Comparison of ENCODE assay signal across 17 cellular contexts in the genomic region with DNA sequence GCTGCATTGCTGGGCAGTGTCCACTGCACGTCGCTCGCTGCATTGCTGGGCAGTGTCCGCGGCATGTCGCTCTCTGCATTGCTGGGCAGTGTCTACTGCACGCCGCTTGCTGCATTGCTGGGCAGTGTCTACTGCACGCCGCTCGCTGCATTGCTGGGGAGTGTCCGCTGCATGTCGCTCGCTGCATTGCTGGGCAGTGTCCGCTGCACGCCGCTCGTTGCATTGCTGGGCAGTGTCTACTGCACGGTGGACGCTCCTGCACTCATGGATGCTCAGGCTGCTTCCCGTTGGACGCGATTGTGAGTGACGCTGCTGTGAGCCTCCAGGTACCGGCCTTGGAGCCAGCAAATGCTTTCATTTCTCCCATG.
DNase-seq lines count a peak whose midpoint lies in the region; ATAC-seq and TF ChIP-seq lines count a peak whose summit lies in the region.
"Had no signal": no experiment of that assay in that cellular context is flagged by ENCODE, and none has a peak within 500 bp of the region (broad histone marks: within the 10 kb centered on the region; RNA-seq: fewer than 3 reads in every experiment).

No MANE protein-coding gene starts in this region.

- H3K27ac Mint-ChIP-seq in glutamatergic neuron (ENCODE audit: unreplicated experiment): no peak overlapping the region
- H3K27ac Mint-ChIP-seq: CD8-positive, alpha-beta memory T cell; GM23338 had no signal

- H3K27me3 ChIP-seq in RWPE2 (ENCODE audit: insufficient read depth, poor library complexity, severe bottlenecking): peaks cover 42% of the 10 kb centered on the region
- peaks cover 0 to 62% (median 24%) of the 10 kb centered on the region in 3 experiments for H3K27me3 ChIP-seq in neuronal stem cell (ENCODE audit: control insufficient read depth in 3 of 3, insufficient read depth in 3 of 3, low read depth in 1 of 3, low read length in 3 of 3)
- H3K27me3 ChIP-seq: BLaER1 had no signal

- no peak overlapping the region for H3K4me3 ChIP-seq in RWPE2 (ENCODE audit: severe bottlenecking)
- H3K4me3 ChIP-seq in neuronal stem cell (ENCODE audit: low read length in 2 of 2): no peak overlapping the region
- H3K4me3 ChIP-seq: A549, BLaER1, GM23338 had no signal

- peak overlapping the region; percentile 53 for H3K18ac ChIP-seq in neuronal stem cell (ENCODE audit: low read length)

- ATAC-seq in RWPE2 (ENCODE audit: low read depth): no peak
- ATAC-seq: GM23338 had no signal

- H4K8ac ChIP-seq in neuronal stem cell (ENCODE audit: low read depth, low read length): no peak overlapping the region

- H3K27me3 Mint-ChIP-seq in glutamatergic neuron (ENCODE audit: unreplicated experiment): peaks cover 19% of the 10 kb centered on the region

- peak overlapping the region; percentile 72 for H3K9ac ChIP-seq in neuronal stem cell (ENCODE audit: low read depth, low read length, poor library complexity)
- H3K9ac ChIP-seq: BLaER1 had no signal

- H3K27ac ChIP-seq in RWPE2 (ENCODE audit: poor library complexity, severe bottlenecking) (no peak overlapping the region), neuronal stem cell (replicated peaks; ENCODE audit: low read length) (no peak overlapping the region)
- H3K27ac ChIP-seq: A549, BLaER1 had no signal

- peaks cover 25% of the 10 kb centered on the region for H3K4me1 Mint-ChIP-seq in glutamatergic neuron (ENCODE audit: low read depth, unreplicated experiment)
- H3K4me1 Mint-ChIP-seq: CD8-positive, alpha-beta memory T cell; GM23338 had no signal

- peaks cover 5% of the 10 kb centered on the region for H3K9me3 Mint-ChIP-seq in glutamatergic neuron (ENCODE audit: unreplicated experiment)
- H3K9me3 Mint-ChIP-seq: GM23338 had no signal

- H3K9me3 ChIP-seq in RWPE2 (ENCODE audit: severe bottlenecking): no peaks in the 10 kb centered on the region
- peaks cover 0 to 2% of the 10 kb centered on the region in 2 donors for H3K9me3 ChIP-seq in neuronal stem cell (replicated peaks in 1 of 2; ENCODE audit: control insufficient read depth in 2 of 2, insufficient read depth in 1 of 2, low read depth in 1 of 2, low read length in 2 of 2)
- H3K9me3 ChIP-seq: A549 had no signal

- no peak overlapping the region for H2BK15ac ChIP-seq in neuronal stem cell (ENCODE audit: low read length)

- H4K91ac ChIP-seq in neuronal stem cell (ENCODE audit: low read depth, low read length, poor library complexity): no peak overlapping the region

- peak overlapping the region; percentile 25 for H3K4me3 Mint-ChIP-seq in glutamatergic neuron (ENCODE audit: unreplicated experiment)
- H3K4me3 Mint-ChIP-seq: CD8-positive, alpha-beta memory T cell; GM23338 had no signal

- H2AFZ ChIP-seq in neuronal stem cell (ENCODE audit: low read length): no peak overlapping the region
- H2AFZ ChIP-seq: GM23338 had no signal

- peak overlapping the region; percentile 67 for H3K14ac ChIP-seq in neuronal stem cell (ENCODE audit: low read length)

- H3K36me3 Mint-ChIP-seq in glutamatergic neuron (ENCODE audit: unreplicated experiment): no peaks in the 10 kb centered on the region
- H3K36me3 Mint-ChIP-seq: CD8-positive, alpha-beta memory T cell had no signal

- H2BK120ac ChIP-seq in neuronal stem cell (ENCODE audit: low read depth, low read length): no peak overlapping the region

- H3K36me3 ChIP-seq in RWPE2 (ENCODE audit: low read depth): no peaks in the 10 kb centered on the region
- no peaks in the 10 kb centered on the region for H3K36me3 ChIP-seq in neuronal stem cell (replicated peaks in 1 of 2; ENCODE audit: control insufficient read depth in 2 of 2, insufficient read depth in 2 of 2, low read length in 2 of 2)
- H3K36me3 ChIP-seq: BLaER1 had no signal

- H3K4me1 ChIP-seq in RWPE2 (ENCODE audit: insufficient read depth, poor library complexity, severe bottlenecking) (no peaks in the 10 kb centered on the region), neuronal stem cell (ENCODE audit: control insufficient read depth in 2 of 2, insufficient read depth in 1 of 2, low read depth in 1 of 2, low read length in 2 of 2) (no peaks in the 10 kb centered on the region)
- H3K4me1 ChIP-seq: A549, Caco-2 had no signal

- no peak overlapping the region for H3K4me2 ChIP-seq in neuronal stem cell (ENCODE audit: insufficient read depth, low read length, poor library complexity, severe bottlenecking)
- H3K4me2 ChIP-seq: A549, BLaER1, GM23338 had no signal

- H3K79me1 ChIP-seq in neuronal stem cell (ENCODE audit: low read depth, low read length): peaks cover 8% of the 10 kb centered on the region

- H3K4ac ChIP-seq in neuronal stem cell (ENCODE audit: low read length): no peak overlapping the region

- H2BK5ac ChIP-seq in neuronal stem cell (ENCODE audit: low read length): no peak overlapping the region

- no CpG with 5 or more reads among the region's 25 CpGs for whole genome bisulfite sequencing in neuronal stem cell (ENCODE audit: extremely low coverage in 2 of 2, insufficient read length in 2 of 2, insufficient replicate concordance in 1 of 2), 2 donors

- no peak for TF ChIP-seq CTCF in RWPE2 (IDR thresholded peaks at IDR 0.05; ENCODE audit: poor library complexity, severe bottlenecking)
- no peak for TF ChIP-seq CTCF in glutamatergic neuron (IDR thresholded peaks at IDR 0.05; ENCODE audit: partially characterized antibody, unreplicated experiment)

- H2BK12ac ChIP-seq in neuronal stem cell (ENCODE audit: low read length): no peak overlapping the region

- H3K23ac ChIP-seq in neuronal stem cell (ENCODE audit: low read depth, low read length, poor library complexity): peak overlapping the region; percentile 70

- peak; percentile 40 for DNase-seq in Daoy (ENCODE audit: low read depth)
- peak; percentile 72 for DNase-seq in RWPE2 (ENCODE audit: low spot score)
- no peak for DNase-seq in glutamatergic neuron
- no peak for DNase-seq in neuronal stem cell (ENCODE audit: low spot score)
- no peak for DNase-seq in islet precursor cell
- no peak for DNase-seq in activated T-cell treated with anti-CD3 and anti-CD28 coated beads for 4 hours
- DNase-seq in foreskin melanocyte: no peak
- no peak for DNase-seq in NOMO-1 (lab: John Stamatoyannopoulos, UW; ENCODE audit: unreplicated experiment in 2 of 2)
- DNase-seq: AML-193, DND-41, GF-D8, H7 had no signal

- no peak overlapping the region for H2AK5ac ChIP-seq in neuronal stem cell (ENCODE audit: low read depth, low read length)

Comparison
In these comparisons a context has a peak if more than half of its experiments do, and no peak if none do; other contexts are left out.
1. DNase-seq: peak in Daoy (single experiment) and RWPE2 (single experiment); none in glutamatergic neuron (single experiment), neuronal stem cell (single experiment), islet precursor cell (single experiment), activated T-cell treated with anti-CD3 and anti-CD28 coated beads for 4 hours (single experiment), foreskin melanocyte (single experiment) and NOMO-1 (0 of 2).